Comparison of ENCODE assay signal across 13 cellular contexts in the genomic region with DNA sequence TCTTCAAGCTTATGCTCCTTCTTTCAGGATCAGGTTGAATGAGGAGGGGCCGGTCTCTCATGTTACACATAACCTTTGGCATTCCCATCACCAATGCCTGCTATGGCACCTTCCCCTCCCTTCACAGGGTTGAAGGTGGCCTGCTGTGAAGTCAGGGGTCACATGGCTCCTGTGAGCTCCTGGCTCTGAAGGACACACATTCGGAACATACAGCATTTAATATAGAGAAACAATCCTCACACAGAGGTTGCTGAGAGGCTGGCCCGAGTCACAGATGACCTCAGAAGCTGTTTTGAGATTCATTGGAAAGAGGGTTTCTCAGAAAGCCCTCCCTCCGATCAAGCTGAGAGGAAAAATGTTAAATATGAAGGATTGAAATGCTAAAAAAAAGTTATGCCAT.
DNase-seq lines count a peak whose midpoint lies in the region; ATAC-seq and TF ChIP-seq lines count a peak whose summit lies in the region.
"Had no signal": no experiment of that assay in that cellular context is flagged by ENCODE, and none has a peak within 500 bp of the region (broad histone marks: within the 10 kb centered on the region; RNA-seq: fewer than 3 reads in every experiment).

No MANE protein-coding gene starts in this region.

- H3K36me3 Mint-ChIP-seq in activated naive CD4-positive, alpha-beta T cell treated with anti-CD3 and anti-CD28 coated beads, Interleukin-2, amount 50 U/mL, for 72 hours, result no peaks in the 10 kb centered on the region
- no peaks in the 10 kb centered on the region for H3K36me3 Mint-ChIP-seq in CD14-positive monocyte
- H3K36me3 Mint-ChIP-seq: T-cell had no signal

- peak; percentile 53 to 75 (median 70) for ATAC-seq in right lobe of liver
- ATAC-seq in activated naive CD4-positive, alpha-beta T cell treated with anti-CD3 and anti-CD28 coated beads, Interleukin-2, amount 50 U/mL, for 72 hours, result no peak
- ATAC-seq in HG03460 (IDR thresholded peaks at IDR 0.05; ENCODE audit: unreplicated experiment), result no peak
- ATAC-seq: T-cell had no signal

- H3K4me3 Mint-ChIP-seq in CD14-positive monocyte, result no peak overlapping the region
- H3K4me3 Mint-ChIP-seq: activated T-helper 1 cell treated with anti-CD3 and anti-CD28 coated beads, Interleukin-12 subunit alpha, Interleukin-12 subunit beta, Interleukin-2, Interleukin-4 antibody, amounts not matched to agents 30 ng/mL and 10 ng/mL and 1 ng/mL, durations not matched to agents 14 hours and 24 hours and 36 hours; T-cell had no signal

- H3K27me3 ChIP-seq in HUES48 (ENCODE audit: control insufficient read depth, insufficient read depth, low read length), result no peaks in the 10 kb centered on the region
- H3K27me3 ChIP-seq in dorsolateral prefrontal cortex, result no peaks in the 10 kb centered on the region
- no peaks in the 10 kb centered on the region for H3K27me3 ChIP-seq in right lobe of liver
- H3K27me3 ChIP-seq in smooth muscle cell (ENCODE audit: low read depth), result peaks cover 19% of the 10 kb centered on the region

- H3K36me3 ChIP-seq in HUES48 (ENCODE audit: control insufficient read depth, insufficient read depth, low read length), result no peaks in the 10 kb centered on the region
- no peaks in the 10 kb centered on the region for H3K36me3 ChIP-seq in right lobe of liver
- H3K36me3 ChIP-seq in smooth muscle cell (ENCODE audit: low read depth), result no peaks in the 10 kb centered on the region

- no peaks in the 10 kb centered on the region for H4K20me1 ChIP-seq in smooth muscle cell (ENCODE audit: low read depth)

- H2AFZ ChIP-seq in smooth muscle cell (ENCODE audit: low read depth), result no peak overlapping the region

- H3K27ac ChIP-seq in HUES48 (ENCODE audit: low read depth, low read length) (peak overlapping the region; percentile 90), dorsolateral prefrontal cortex (peak overlapping the region in 36 of 59 donors; percentile 1 to 81 (median 40)), right lobe of liver (peak overlapping the region; percentile 7 to 92 (median 60)), smooth muscle cell (ENCODE audit: low read depth) (peak overlapping the region; percentile 18)

- H3K4me2 ChIP-seq in smooth muscle cell, result no peak overlapping the region

- no peaks in the 10 kb centered on the region for H3K9me3 Mint-ChIP-seq in activated naive CD4-positive, alpha-beta T cell treated with anti-CD3 and anti-CD28 coated beads, Interleukin-2, amount 50 U/mL, for 72 hours
- no peaks in the 10 kb centered on the region for H3K9me3 Mint-ChIP-seq in CD14-positive monocyte
- H3K9me3 Mint-ChIP-seq: activated T-helper 1 cell treated with anti-CD3 and anti-CD28 coated beads, Interleukin-12 subunit alpha, Interleukin-12 subunit beta, Interleukin-2, Interleukin-4 antibody, amounts not matched to agents 30 ng/mL and 10 ng/mL and 1 ng/mL, durations not matched to agents 14 hours and 24 hours and 36 hours; T-cell had no signal

- DNase-seq in dorsolateral prefrontal cortex, result no peak
- peak in 1 of 3 donors; percentile 67 for DNase-seq in right lobe of liver
- DNase-seq in smooth muscle cell (lab: John Stamatoyannopoulos, UW; ENCODE audit: unreplicated experiment), result no peak
- DNase-seq in activated naive CD4-positive, alpha-beta T cell treated with anti-CD3 and anti-CD28 coated beads, Interleukin-2, amount 50 U/mL, for 72 hours (ENCODE audit: low spot score in 2 of 2), result no peak
- no peak for DNase-seq in COLO668 (lab: John Stamatoyannopoulos, UW; ENCODE audit: unreplicated experiment)
- no peak for DNase-seq in CD14-positive monocyte (ENCODE audit: low spot score)
- DNase-seq: activated CD4-positive, alpha-beta T cell treated with anti-CD3 and anti-CD28 coated beads for 48 hours; OCI-M1; stimulated activated CD4-positive, alpha-beta T cell treated with anti-CD3 and anti-CD28 coated beads, Interleukin-15, amount 100 ng/mL, for 24 hours; T-cell had no signal

- H3K9me3 ChIP-seq in HUES48 (ENCODE audit: control insufficient read depth, insufficient read depth, low read length) (no peaks in the 10 kb centered on the region), right lobe of liver (no peaks in the 10 kb centered on the region), smooth muscle cell (replicated peaks; ENCODE audit: low read depth) (no peaks in the 10 kb centered on the region)

- peaks cover 16% of the 10 kb centered on the region for H3F3A ChIP-seq in smooth muscle cell (ENCODE audit: low read depth)

- TF ChIP-seq CTCF in dorsolateral prefrontal cortex (IDR thresholded peaks at IDR 0.05 in 54 of 56, conservative IDR thresholded peaks at IDR 0.05 in 2 of 56; ENCODE audit: low read depth in 1 of 56, partially characterized antibody in 56 of 56), result no peak
- TF ChIP-seq CTCF in right lobe of liver (IDR thresholded peaks at IDR 0.05), result no peak
- no peak for TF ChIP-seq CTCF in smooth muscle cell (IDR thresholded peaks at IDR 0.05; ENCODE audit: borderline replicate concordance, insufficient read depth, poor library complexity, severe bottlenecking)
- TF ChIP-seq CTCF in CD14-positive monocyte (IDR thresholded peaks at IDR 0.05), result no peak

- H3K4me1 ChIP-seq in HUES48 (ENCODE audit: control insufficient read depth, insufficient read depth, low read length), result peaks cover 66% of the 10 kb centered on the region
- peaks cover 0 to 73% (median 9%) of the 10 kb centered on the region in 4 donors for H3K4me1 ChIP-seq in right lobe of liver
- peaks cover 63% of the 10 kb centered on the region for H3K4me1 ChIP-seq in smooth muscle cell (ENCODE audit: low read depth)

- 62% methylated on average over 4 of the region's 4 CpGs for WGBS in right lobe of liver (ENCODE audit: insufficient coverage, low coverage, low lambda C conversion rate, missing lambda C conversion rate)
- 74% methylated on average over 4 of the region's 4 CpGs for WGBS in smooth muscle cell (ENCODE audit: low lambda C conversion rate)

- peaks cover 30% of the 10 kb centered on the region for H3K4me1 Mint-ChIP-seq in CD14-positive monocyte

- no peak overlapping the region for H3K4me3 ChIP-seq in HUES48 (ENCODE audit: low read depth, low read length)
- no peak overlapping the region for H3K4me3 ChIP-seq in dorsolateral prefrontal cortex
- H3K4me3 ChIP-seq in right lobe of liver, result no peak overlapping the region
- no peak overlapping the region for H3K4me3 ChIP-seq in smooth muscle cell

- H3K27ac Mint-ChIP-seq in activated naive CD4-positive, alpha-beta T cell treated with anti-CD3 and anti-CD28 coated beads, Interleukin-2, amount 50 U/mL, for 72 hours, result no peak overlapping the region
- H3K27ac Mint-ChIP-seq in CD14-positive monocyte, result peak overlapping the region in 1 of 7 donors; percentile 58
- H3K27ac Mint-ChIP-seq: activated T-helper 1 cell treated with anti-CD3 and anti-CD28 coated beads, Interleukin-12 subunit alpha, Interleukin-12 subunit beta, Interleukin-2, Interleukin-4 antibody, amounts not matched to agents 30 ng/mL and 10 ng/mL and 1 ng/mL, durations not matched to agents 14 hours and 24 hours and 36 hours; T-cell had no signal

- H3K27me3 Mint-ChIP-seq in CD14-positive monocyte (ENCODE audit: low read depth in 3 of 3), result peaks cover 0 to 3% (median 1%) of the 10 kb centered on the region in 3 donors

- no peak overlapping the region for H3K9ac ChIP-seq in HUES48 (ENCODE audit: low read depth, low read length)
- no peak overlapping the region for H3K9ac ChIP-seq in smooth muscle cell (ENCODE audit: low read depth)

- intact Hi-C loops in dorsolateral prefrontal cortex (cut with DNase I), result no loop called here
- intact Hi-C loops in right lobe of liver (cut with DNase I), result no loop called here
- intact Hi-C loops in CD14-positive monocyte (cut with micrococcal nuclease), result no loop called here

- no peaks in the 10 kb centered on the region for H3K79me2 ChIP-seq in smooth muscle cell (ENCODE audit: low read depth)

- no peak for TF ChIP-seq POLR2A in right lobe of liver (IDR thresholded peaks at IDR 0.05)

Comparison
In these comparisons a context has a peak if more than half of its experiments do, and no peak if none do; other contexts are left out.
1. H3K27ac ChIP-seq: peak in every context shown above with its lines; median percentile 90 in HUES48; 60 in right lobe of liver; 40 in dorsolateral prefrontal cortex; 18 in smooth muscle cell.
2. ATAC-seq: peak in right lobe of liver (4 of 4); none in activated naive CD4-positive, alpha-beta T cell treated with anti-CD3 and anti-CD28 coated beads, Interleukin-2, amount 50 U/mL, for 72 hours (0 of 2) and HG03460 (single experiment).